In the genomic region with DNA sequence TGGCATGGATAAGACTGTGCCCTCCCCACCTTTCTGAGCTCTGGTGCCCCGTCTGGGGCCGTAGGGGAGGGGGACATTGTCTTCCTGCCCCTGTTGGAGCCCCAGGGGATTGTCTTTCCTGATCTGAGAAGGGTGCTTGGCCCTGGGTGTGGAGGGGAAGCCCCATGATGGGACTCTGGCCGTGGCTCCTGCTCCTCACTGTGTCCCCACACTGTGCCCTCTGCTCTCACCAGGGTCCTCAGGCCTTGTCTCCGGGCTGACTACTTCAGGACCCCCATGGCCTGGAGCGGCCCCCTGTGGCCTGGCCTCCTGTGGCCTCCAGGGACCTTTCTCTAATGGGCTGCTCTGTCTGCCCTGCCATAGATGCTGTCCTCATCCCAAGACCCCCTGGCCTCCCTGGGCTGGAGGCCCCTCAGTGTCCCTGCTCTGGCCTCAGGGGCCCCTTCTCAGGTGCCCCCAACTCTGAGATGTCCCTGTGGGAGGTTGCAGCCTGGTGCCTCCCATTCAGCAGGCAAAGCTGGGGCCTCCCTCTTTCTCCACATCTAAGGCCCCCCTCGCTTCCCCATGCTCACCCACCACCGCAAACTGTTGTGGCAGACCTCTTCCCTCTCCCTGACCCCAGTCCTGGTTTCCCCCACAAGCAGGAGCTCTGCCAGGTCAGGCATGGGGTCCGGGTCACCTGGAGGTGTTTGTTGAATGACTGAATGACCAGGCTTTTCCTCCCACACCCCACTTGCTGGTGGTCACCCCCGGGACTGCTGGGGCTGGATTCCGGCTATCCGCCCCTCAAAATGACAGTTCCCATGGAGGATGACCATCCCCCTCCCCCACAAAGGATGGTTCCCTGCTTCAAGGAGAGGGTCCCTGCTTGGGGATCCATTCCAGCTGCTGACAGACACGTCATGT, we compare ENCODE assay signal across 31 cellular contexts. TPM values are rescaled to one million over a fixed set of nuclear protein-coding genes. Genes with fewer than 3 reads are reported as not detected.
A peak's percentile ranks its signal among the peaks of the same experiment; 100 is the strongest.
DNase-seq lines count a peak whose midpoint lies in the region; ATAC-seq, FAIRE-seq and TF ChIP-seq lines count a peak whose summit lies in the region.
"Had no signal": no experiment of that assay in that cellular context is flagged by ENCODE, and none has a peak within 500 bp of the region (broad histone marks: within the 10 kb centered on the region; RNA-seq: fewer than 3 reads in every experiment).

No MANE protein-coding gene starts in this region.

- WGBS in heart right ventricle, 2 donors = 82 to 85% methylated on average over 12 of the region's 12 CpGs

- H3K9me3 ChIP-seq in heart right ventricle (no peaks in the 10 kb centered on the region), WERI-Rb-1 (ENCODE audit: severe bottlenecking) (no peaks in the 10 kb centered on the region), kidney (ENCODE audit: control insufficient read depth in 1 of 2, low read length in 2 of 2) (no peaks in the 10 kb centered on the region)
- H3K9me3 ChIP-seq: body of pancreas, Caco-2, neutrophil, SJCRH30, suprapubic skin had no signal

- H3K27ac ChIP-seq in heart right ventricle = no peak overlapping the region
- no peak overlapping the region for H3K27ac ChIP-seq in WERI-Rb-1
- no peak overlapping the region for H3K27ac ChIP-seq in kidney (ENCODE audit: low read depth in 2 of 2, low read length in 2 of 2)
- H3K27ac ChIP-seq: body of pancreas, neutrophil, SJCRH30, suprapubic skin had no signal

- no peak overlapping the region for H3K9ac ChIP-seq in kidney (ENCODE audit: low read length in 2 of 2)

- no peaks in the 10 kb centered on the region for H3K36me3 Mint-ChIP-seq in nephron progenitor cell (ENCODE audit: low read depth)
- H3K36me3 Mint-ChIP-seq: immature natural killer cell; stimulated activated effector memory CD8-positive, alpha-beta T cell treated with anti-CD3 and anti-CD28 coated beads, Interleukin-12 subunit alpha, Interleukin-12 subunit beta, amount 100 ng/mL, for 72 hours had no signal

- peaks cover 42% of the 10 kb centered on the region for H3K27me3 Mint-ChIP-seq in nephron progenitor cell (ENCODE audit: low read depth, poor library complexity)

- H3K27me3 ChIP-seq in heart right ventricle (peaks cover 0 to 37% (median 13%) of the 10 kb centered on the region in 7 donors), WERI-Rb-1 (ENCODE audit: insufficient read depth, low read depth, severe bottlenecking) (no peaks in the 10 kb centered on the region)
- H3K27me3 ChIP-seq: body of pancreas, SJCRH30 had no signal

- no peak for FAIRE-seq in kidney (lab: Jason Lieb, UNC)
- FAIRE-seq: GM12878, HTR-8/SVneo, urothelium cell line had no signal

- ATAC-seq in Right ventricle myocardium inferior = no peak
- no peak for ATAC-seq in heart right ventricle
- ATAC-seq in sciatic nerve = no peak
- ATAC-seq: body of pancreas; GM12878; Panc1; stimulated activated effector memory CD8-positive, alpha-beta T cell treated with anti-CD3 and anti-CD28 coated beads, Interleukin-12 subunit alpha, Interleukin-12 subunit beta, amount 100 ng/mL, for 72 hours had no signal

- intact Hi-C loops in Right ventricle myocardium inferior (cut with DNase I) = no loop called here
- intact Hi-C loops in heart right ventricle (cut with DNase I) = loop anchor here in 2 of 10 donors (5.0 kb wide), 1 partner anchor 45 kb away; no protein-coding TSS in a partner anchor
- intact Hi-C loops in kidney (cut with DNase I) = no loop called here
- intact Hi-C loops in sciatic nerve (cut with DNase I) = no loop called here

- no peaks in the 10 kb centered on the region for H3K36me3 ChIP-seq in heart right ventricle
- H3K36me3 ChIP-seq in WERI-Rb-1 = peaks cover 18% of the 10 kb centered on the region
- no peaks in the 10 kb centered on the region for H3K36me3 ChIP-seq in kidney (ENCODE audit: control insufficient read depth in 1 of 2, insufficient read depth in 2 of 2, low read length in 2 of 2)
- H3K36me3 ChIP-seq: neutrophil, suprapubic skin had no signal

- DNase-seq in Right ventricle myocardium inferior (ENCODE audit: missing footprints) = peak; percentile 52
- DNase-seq in heart right ventricle = no peak
- peak; percentile 4 for DNase-seq in WERI-Rb-1
- DNase-seq in kidney = peak; percentile 46
- peak; percentile 45 for DNase-seq in sciatic nerve (ENCODE audit: low spot score)
- DNase-seq in D341Med (ENCODE audit: low spot score) = no peak
- no peak for DNase-seq in NCI-H2227 treated with DMSO at 0.1 percent for 48 hours (lab: John Stamatoyannopoulos, UW)
- no peak for DNase-seq in nephron progenitor cell
- DNase-seq: C1 segment of cervical spinal cord; Caco-2; effector CD4-positive, alpha-beta T cell; erythroblast; foreskin fibroblast; GOT3; immature natural killer cell; KG1; NCI-H146; NCI-H510A treated with DMSO at 0.1 percent for 48 hours; NK-92 treated with Interleukin-12 subunit alpha and Interleukin-12 subunit beta, amount 100 ng/mL, for 24 hours had no signal

- H3K27ac Mint-ChIP-seq in nephron progenitor cell = no peak overlapping the region
- H3K27ac Mint-ChIP-seq: activated T-helper 2 cell treated with anti-CD3 and anti-CD28 coated beads, Interferon-gamma antibody, Interleukin-2, Interleukin-4, amounts not matched to agents 10 μg/mL and 5 μg/mL and 100 μg/mL, durations not matched to agents 14 hours and 24 hours and 36 hours; immature natural killer cell; stimulated activated effector memory CD8-positive, alpha-beta T cell treated with anti-CD3 and anti-CD28 coated beads, Interleukin-12 subunit alpha, Interleukin-12 subunit beta, amount 100 ng/mL, for 72 hours had no signal

- no peak overlapping the region for H3K4me3 ChIP-seq in heart right ventricle
- H3K4me3 ChIP-seq in WERI-Rb-1 (ENCODE audit: low read depth, low read length) = no peak overlapping the region
- H3K4me3 ChIP-seq in kidney (ENCODE audit: low read length in 2 of 2) = no peak overlapping the region
- H3K4me3 ChIP-seq: body of pancreas, GM12878, SJCRH30, smooth muscle cell, suprapubic skin had no signal

- no peak for TF ChIP-seq CTCF in heart right ventricle (IDR thresholded peaks at IDR 0.05)
- no peak for TF ChIP-seq CTCF in WERI-Rb-1 (IDR thresholded peaks at IDR 0.05; ENCODE audit: low read depth, low read length)
- TF ChIP-seq CTCF in kidney (IDR thresholded peaks at IDR 0.05; ENCODE audit: borderline replicate concordance, extremely low read depth, insufficient read depth) = no peak
- TF ChIP-seq CTCF in nephron progenitor cell (IDR thresholded peaks at IDR 0.05) = no peak

- H3K4me1 Mint-ChIP-seq in nephron progenitor cell = peaks cover 21% of the 10 kb centered on the region
- H3K4me1 Mint-ChIP-seq: immature natural killer cell had no signal

- no peak overlapping the region for H3K4me3 Mint-ChIP-seq in nephron progenitor cell
- H3K4me3 Mint-ChIP-seq: immature natural killer cell; stimulated activated effector memory CD8-positive, alpha-beta T cell treated with anti-CD3 and anti-CD28 coated beads, Interleukin-12 subunit alpha, Interleukin-12 subunit beta, amount 100 ng/mL, for 72 hours had no signal

- no peaks in the 10 kb centered on the region for H3K9me3 Mint-ChIP-seq in nephron progenitor cell
- H3K9me3 Mint-ChIP-seq: activated T-helper 2 cell treated with anti-CD3 and anti-CD28 coated beads, Interferon-gamma antibody, Interleukin-2, Interleukin-4, amounts not matched to agents 10 μg/mL and 5 μg/mL and 100 μg/mL, durations not matched to agents 14 hours and 24 hours and 36 hours; immature natural killer cell; stimulated activated effector memory CD8-positive, alpha-beta T cell treated with anti-CD3 and anti-CD28 coated beads, Interleukin-12 subunit alpha, Interleukin-12 subunit beta, amount 100 ng/mL, for 72 hours had no signal

- H3K4me1 ChIP-seq in heart right ventricle (peaks cover 6 to 66% (median 29%) of the 10 kb centered on the region in 9 donors), kidney (ENCODE audit: control insufficient read depth in 1 of 2, insufficient read depth in 1 of 2, low read depth in 1 of 2, low read length in 2 of 2) (peaks cover 0 to under 1% of the 10 kb centered on the region in 2 donors)

RNA-seq across cellular contexts. Expression of a gene that starts 4.0 kb away (rescaled TPM):
- total RNA-seq in Right ventricle myocardium inferior = 6.4 TPM
- 10 to 100 TPM in 1 of 10 donors, 1 to 10 TPM in 9; 5.7 to 12.2 (median 6.7) TPM for total RNA-seq in heart right ventricle
- 1 to 10 TPM; 4.1 to 5.9 TPM for polyA plus RNA-seq in heart right ventricle
- total RNA-seq in kidney = 12.3 TPM
- polyA plus RNA-seq in kidney (ENCODE audit: insufficient read depth, low read depth, low replicate concordance) = 2.3 TPM
- total RNA-seq in sciatic nerve = 10.4 TPM
- polyA plus RNA-seq: GM12878, immature natural killer cell had no signal

RNA-seq across cellular contexts. Expression of a gene that starts 56.9 kb away (rescaled TPM):
- total RNA-seq in Right ventricle myocardium inferior (27.5 TPM), heart right ventricle (10 to 100 TPM in 8 of 10 donors, 1 to 10 TPM in 2; 6.0 to 32.0 (median 16.3) TPM), kidney (2.5 TPM), sciatic nerve (4.6 TPM)
- polyA plus RNA-seq in heart right ventricle (10 to 100 TPM in 1 of 2 donors, 1 to 10 TPM in 1; 2.8 to 13.8 TPM), kidney (ENCODE audit: insufficient read depth, low read depth, low replicate concordance) (58.1 TPM)
- total RNA-seq: activated T-helper 2 cell treated with anti-CD3 and anti-CD28 coated beads, Interferon-gamma antibody, Interleukin-2, Interleukin-4, amounts not matched to agents 10 μg/mL and 5 μg/mL and 100 μg/mL, durations not matched to agents 14 hours and 24 hours and 36 hours; Caco-2; GM12878; pulmonary artery endothelial cell had no signal
- polyA plus RNA-seq: GM12878, immature natural killer cell had no signal

Comparison
In these comparisons a context has a peak if more than half of its experiments do, and no peak if none do; other contexts are left out.
1. DNase-seq: peak in Right ventricle myocardium inferior (single experiment), WERI-Rb-1 (single experiment), kidney (single experiment) and sciatic nerve (single experiment); none in heart right ventricle (0 of 2), D341Med (single experiment), NCI-H2227 treated with DMSO at 0.1 percent for 48 hours (single experiment) and nephron progenitor cell (single experiment).